17 cellular contexts compared by ENCODE assay signal in genomic region chr7:115146148-115146547, GRCh38.
A peak's percentile ranks its signal among the peaks of the same experiment; 100 is the strongest.
DNase-seq lines count a peak whose midpoint lies in the region; ATAC-seq and TF ChIP-seq lines count a peak whose summit lies in the region.
"Had no signal": no experiment of that assay in that cellular context is flagged by ENCODE, and none has a peak within 500 bp of the region (broad histone marks: within the 10 kb centered on the region; RNA-seq: fewer than 3 reads in every experiment).

No MANE protein-coding gene starts in this region.

- no peaks in the 10 kb centered on the region for H3K9me2 ChIP-seq in SK-N-SH

- H3K4me2 ChIP-seq in mammary epithelial cell (ENCODE audit: insufficient read depth, low read depth, low read length) (peak overlapping the region; percentile 51), SK-N-SH (no peak overlapping the region)

- H3K9me3 Mint-ChIP-seq in activated naive CD4-positive, alpha-beta T cell treated with anti-CD3 and anti-CD28 coated beads, Interleukin-2, amount 10 ng/mL, durations not matched to agents 7 days and 5 days = no peaks in the 10 kb centered on the region
- H3K9me3 Mint-ChIP-seq in activated CD8-positive, alpha-beta T cell treated with anti-CD3 and anti-CD28 coated beads for 36 hours = no peaks in the 10 kb centered on the region

- no peaks in the 10 kb centered on the region for H4K20me1 ChIP-seq in mammary epithelial cell (ENCODE audit: insufficient read depth, low read length)
- H4K20me1 ChIP-seq in SK-N-SH (ENCODE audit: insufficient read depth) = no peaks in the 10 kb centered on the region

- no peak for TF ChIP-seq EP300 in SK-N-SH (IDR thresholded peaks at IDR 0.05; ENCODE audit: borderline replicate concordance in 1 of 2, low read depth in 1 of 2, low read length in 1 of 2)

- in situ Hi-C loops in mammary epithelial cell (cut with MboI; ENCODE audit: low sequenced_read_pairs in 2 of 2) = no loop called here

- no peak for TF ChIP-seq RAD21 in SK-N-SH (IDR thresholded peaks at IDR 0.05; ENCODE audit: low read length)

- H3F3A ChIP-seq in SK-N-SH (replicated peaks; ENCODE audit: insufficient read depth) = no peaks in the 10 kb centered on the region

- DNase-seq in activated naive CD4-positive, alpha-beta T cell treated with anti-CD3 and anti-CD28 coated beads, Interleukin-2, amount 10 ng/mL, durations not matched to agents 7 days and 5 days = no peak
- no peak for DNase-seq in activated naive CD4-positive, alpha-beta T cell (lab: John Stamatoyannopoulos, UW)
- DNase-seq in mammary epithelial cell (peak; percentile 68), lower lobe of right lung (no peak), SK-N-SH (no peak), NCI-H1436 (lab: John Stamatoyannopoulos, UW) (no peak)
- no peak for DNase-seq in activated CD8-positive, alpha-beta T cell treated with anti-CD3 and anti-CD28 coated beads for 36 hours
- DNase-seq: activated gamma-delta T cell; CD4-positive, CD25-positive, alpha-beta regulatory T cell; DND-41; left ventricle myocardium superior; NCI-H1694 treated with DMSO at 0.1 percent for 48 hours; NCI-H510A treated with DMSO at 0.1 percent for 48 hours had no signal

- peaks cover 10% of the 10 kb centered on the region for H3K4me1 ChIP-seq in mammary epithelial cell (ENCODE audit: insufficient read depth, low read length)
- peaks cover 20% of the 10 kb centered on the region for H3K4me1 ChIP-seq in lower lobe of right lung
- no peaks in the 10 kb centered on the region for H3K4me1 ChIP-seq in SK-N-SH (ENCODE audit: control insufficient read depth in 1 of 2, insufficient read depth in 2 of 2, low read depth in 1 of 2, low read length in 1 of 2)
- H3K4me1 ChIP-seq: SJSA1 had no signal

- no peak overlapping the region for H3K4me3 ChIP-seq in mammary epithelial cell (replicated peaks in 1 of 3; ENCODE audit: insufficient read depth in 1 of 3, low read depth in 2 of 3, low read length in 3 of 3)
- no peak overlapping the region for H3K4me3 ChIP-seq in lower lobe of right lung
- no peak overlapping the region for H3K4me3 ChIP-seq in SK-N-SH (ENCODE audit: low read depth in 2 of 2, low read length in 1 of 2)
- H3K4me3 ChIP-seq: SJSA1, thoracic aorta had no signal

- H2AFZ ChIP-seq in mammary epithelial cell (ENCODE audit: low read depth, low read length) (no peak overlapping the region), SK-N-SH (ENCODE audit: low read depth) (no peak overlapping the region)

- no peaks in the 10 kb centered on the region for H3K36me3 Mint-ChIP-seq in activated naive CD4-positive, alpha-beta T cell treated with anti-CD3 and anti-CD28 coated beads, Interleukin-2, amount 10 ng/mL, durations not matched to agents 7 days and 5 days
- H3K36me3 Mint-ChIP-seq in activated CD8-positive, alpha-beta T cell treated with anti-CD3 and anti-CD28 coated beads for 36 hours (ENCODE audit: low read depth) = no peaks in the 10 kb centered on the region
- H3K36me3 Mint-ChIP-seq: CD4-positive, CD25-positive, alpha-beta regulatory T cell had no signal

- H3K4me3 Mint-ChIP-seq in activated naive CD4-positive, alpha-beta T cell treated with anti-CD3 and anti-CD28 coated beads, Interleukin-2, amount 10 ng/mL, durations not matched to agents 7 days and 5 days = no peak overlapping the region
- no peak overlapping the region for H3K4me3 Mint-ChIP-seq in activated CD8-positive, alpha-beta T cell treated with anti-CD3 and anti-CD28 coated beads for 36 hours
- H3K4me3 Mint-ChIP-seq: CD4-positive, CD25-positive, alpha-beta regulatory T cell had no signal

- peaks cover 9% of the 10 kb centered on the region for H3K4me1 Mint-ChIP-seq in activated naive CD4-positive, alpha-beta T cell treated with anti-CD3 and anti-CD28 coated beads, Interleukin-2, amount 10 ng/mL, durations not matched to agents 7 days and 5 days
- no peaks in the 10 kb centered on the region for H3K4me1 Mint-ChIP-seq in activated CD8-positive, alpha-beta T cell treated with anti-CD3 and anti-CD28 coated beads for 36 hours (ENCODE audit: low read depth)
- H3K4me1 Mint-ChIP-seq: CD4-positive, CD25-positive, alpha-beta regulatory T cell had no signal

- H3K27me3 Mint-ChIP-seq in activated naive CD4-positive, alpha-beta T cell treated with anti-CD3 and anti-CD28 coated beads, Interleukin-2, amount 10 ng/mL, durations not matched to agents 7 days and 5 days = peaks cover 4% of the 10 kb centered on the region
- no peaks in the 10 kb centered on the region for H3K27me3 Mint-ChIP-seq in activated CD8-positive, alpha-beta T cell treated with anti-CD3 and anti-CD28 coated beads for 36 hours
- H3K27me3 Mint-ChIP-seq: progenitor cell of endocrine pancreas had no signal

- H3K79me2 ChIP-seq in mammary epithelial cell (ENCODE audit: insufficient read depth, low read length) = no peaks in the 10 kb centered on the region
- no peaks in the 10 kb centered on the region for H3K79me2 ChIP-seq in SK-N-SH (ENCODE audit: insufficient read depth)

- BruUV-seq in mammary epithelial cell (replicated peaks; lab: Mats Ljungman, UMichigan) = no TSS peak

- no peaks in the 10 kb centered on the region for H3K9me3 ChIP-seq in mammary epithelial cell (replicated peaks; ENCODE audit: insufficient read depth, low read length)
- H3K9me3 ChIP-seq in lower lobe of right lung = no peaks in the 10 kb centered on the region
- H3K9me3 ChIP-seq in SK-N-SH = no peaks in the 10 kb centered on the region
- H3K9me3 ChIP-seq: SJSA1, thoracic aorta had no signal

- H3K27ac ChIP-seq in mammary epithelial cell (ENCODE audit: insufficient read depth, low read depth, low read length) (no peak overlapping the region), lower lobe of right lung (no peak overlapping the region), SK-N-SH (ENCODE audit: low read depth in 2 of 2, low read length in 1 of 2) (no peak overlapping the region)
- H3K27ac ChIP-seq: SJSA1, thoracic aorta had no signal

- TF ChIP-seq CTCF in mammary epithelial cell (conservative IDR thresholded peaks at IDR 0.05 in 1 of 2, IDR thresholded peaks at IDR 0.05 in 1 of 2; ENCODE audit: extremely low read depth in 1 of 2, insufficient read depth in 1 of 2, low read depth in 1 of 2, low read length in 2 of 2) (no peak), lower lobe of right lung (IDR thresholded peaks at IDR 0.05) (no peak), SK-N-SH (IDR thresholded peaks at IDR 0.05) (no peak)
- no peak for TF ChIP-seq CTCF in activated CD8-positive, alpha-beta T cell treated with anti-CD3 and anti-CD28 coated beads for 36 hours (IDR thresholded peaks at IDR 0.05)

- H3K27ac Mint-ChIP-seq in activated naive CD4-positive, alpha-beta T cell treated with anti-CD3 and anti-CD28 coated beads, Interleukin-2, amount 10 ng/mL, durations not matched to agents 7 days and 5 days = peak overlapping the region; percentile 46
- no peak overlapping the region for H3K27ac Mint-ChIP-seq in activated CD8-positive, alpha-beta T cell treated with anti-CD3 and anti-CD28 coated beads for 36 hours
- H3K27ac Mint-ChIP-seq: CD4-positive, CD25-positive, alpha-beta regulatory T cell; progenitor cell of endocrine pancreas had no signal

- CTCF ChIA-PET in activated naive CD4-positive, alpha-beta T cell treated with anti-CD3 and anti-CD28 coated beads, Interleukin-2, amount 10 ng/mL, durations not matched to agents 7 days and 5 days (lab: Charles Lee) = no interaction called here
- CTCF ChIA-PET in mammary epithelial cell (lab: Charles Lee; ENCODE audit: low non-redundant PET) (no interaction called here), SK-N-SH (lab: Yijun Ruan, JAX) (no interaction called here)
- CTCF ChIA-PET in activated CD8-positive, alpha-beta T cell treated with anti-CD3 and anti-CD28 coated beads for 36 hours (lab: Charles Lee) = no interaction called here

- H3K9ac ChIP-seq in mammary epithelial cell (ENCODE audit: insufficient read depth, low read length) (no peak overlapping the region), SK-N-SH (no peak overlapping the region)

- POLR2A ChIA-PET in SK-N-SH (lab: Yijun Ruan, JAX) = no interaction called here
- POLR2A ChIA-PET in activated CD8-positive, alpha-beta T cell treated with anti-CD3 and anti-CD28 coated beads for 36 hours (lab: Charles Lee) = no interaction called here

- 10% methylated on average over 3 of the region's 3 CpGs for WGBS in mammary epithelial cell (ENCODE audit: low coverage, missing lambda C conversion rate)
- 24% methylated on average over 3 of the region's 3 CpGs for WGBS in SK-N-SH (ENCODE audit: low lambda C conversion rate)

- dilution Hi-C loops in mammary epithelial cell (cut with HindIII; ENCODE audit: low sequenced_read_pairs) = no loop called here

- H3K27me3 ChIP-seq in mammary epithelial cell (ENCODE audit: insufficient read depth, low read length) (no peaks in the 10 kb centered on the region), lower lobe of right lung (ENCODE audit: low read depth) (no peaks in the 10 kb centered on the region), SK-N-SH (ENCODE audit: insufficient read depth) (no peaks in the 10 kb centered on the region)
- H3K27me3 ChIP-seq: SJSA1 had no signal

- ATAC-seq in lower lobe of right lung = peak; percentile 76 to 90
- ATAC-seq in HG02588 (IDR thresholded peaks at IDR 0.05; ENCODE audit: unreplicated experiment) = no peak
- no peak for ATAC-seq in activated CD8-positive, alpha-beta T cell treated with anti-CD3 and anti-CD28 coated beads for 36 hours

- H3K36me3 ChIP-seq in mammary epithelial cell (ENCODE audit: insufficient read depth, low read length) = no peaks in the 10 kb centered on the region
- no peaks in the 10 kb centered on the region for H3K36me3 ChIP-seq in lower lobe of right lung
- H3K36me3 ChIP-seq in SK-N-SH (replicated peaks in 1 of 2; ENCODE audit: control insufficient read depth in 1 of 2, insufficient read depth in 2 of 2, low read length in 1 of 2) = no peaks in the 10 kb centered on the region
- H3K36me3 ChIP-seq: SJSA1, thoracic aorta had no signal

- intact Hi-C loops in mammary epithelial cell (cut with micrococcal nuclease) = no loop called here
- intact Hi-C loops in lower lobe of right lung (cut with DNase I) = no loop called here
- intact Hi-C loops in activated CD8-positive, alpha-beta T cell treated with anti-CD3 and anti-CD28 coated beads for 36 hours (cut with micrococcal nuclease) = no loop called here

TF ChIP-seq in SK-N-SH, 30 proteins besides CTCF, POLR2A, EP300 and RAD21 (continues in another document):
- TF ChIP-seq FOXM1 (IDR thresholded peaks at IDR 0.05; ENCODE audit: low read depth) = no peak
- TF ChIP-seq, protein P1, sequence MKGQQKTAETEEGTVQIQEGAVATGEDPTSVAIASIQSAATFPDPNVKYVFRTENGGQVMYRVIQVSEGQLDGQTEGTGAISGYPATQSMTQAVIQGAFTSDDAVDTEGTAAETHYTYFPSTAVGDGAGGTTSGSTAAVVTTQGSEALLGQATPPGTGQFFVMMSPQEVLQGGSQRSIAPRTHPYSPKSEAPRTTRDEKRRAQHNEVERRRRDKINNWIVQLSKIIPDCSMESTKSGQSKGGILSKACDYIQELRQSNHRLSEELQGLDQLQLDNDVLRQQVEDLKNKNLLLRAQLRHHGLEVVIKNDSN (IDR thresholded peaks at IDR 0.05; ENCODE audit: borderline replicate concordance, low read depth) = no peak
- TF ChIP-seq ELF1 (IDR thresholded peaks at IDR 0.05) = no peak
- TF ChIP-seq POLR2AphosphoS5 (IDR thresholded peaks at IDR 0.05; ENCODE audit: low read depth, low read length) = no peak
- TF ChIP-seq GABPA (IDR thresholded peaks at IDR 0.05; ENCODE audit: low read depth) = no peak
- no peak for TF ChIP-seq FOXJ3 (CRISPR knock-in tag; IDR thresholded peaks at IDR 0.05)
- no peak for TF ChIP-seq RFX5 (IDR thresholded peaks at IDR 0.05; ENCODE audit: low read length)

Comparison
In these comparisons a context has a peak if more than half of its experiments do, and no peak if none do; other contexts are left out.
1. ATAC-seq: peak in lower lobe of right lung (2 of 2); none in HG02588 (single experiment) and activated CD8-positive, alpha-beta T cell treated with anti-CD3 and anti-CD28 coated beads for 36 hours (single experiment).